In genomic region chr12:92533280-92533890, GRCh38 we compare ENCODE assay signal across 1 cellular context.
TF ChIP-seq lines count a peak whose summit lies in the region.

No MANE protein-coding gene starts in this region.

TF ChIP-seq in GM12878, 131 proteins besides CTCF, POLR2A, EP300 and RAD21 (continued from another document):
- TF ChIP-seq ZNF687 (IDR thresholded peaks at IDR 0.05) (peak; percentile 58), TCF12 (IDR thresholded peaks at IDR 0.05; ENCODE audit: low read depth, low read length) (no peak), SPI1 (IDR thresholded peaks at IDR 0.05; ENCODE audit: borderline replicate concordance, insufficient read depth, low read depth, low read length) (no peak), HCFC1 (IDR thresholded peaks at IDR 0.05; ENCODE audit: low read length) (no peak), HDGF (IDR thresholded peaks at IDR 0.05) (no peak), KAT2A (conservative IDR thresholded peaks at IDR 0.05; ENCODE audit: control insufficient read depth, low read depth, low read length) (no peak), ZBED1 (IDR thresholded peaks at IDR 0.05; ENCODE audit: borderline replicate concordance) (no peak)
- TF ChIP-seq, protein P1, sequence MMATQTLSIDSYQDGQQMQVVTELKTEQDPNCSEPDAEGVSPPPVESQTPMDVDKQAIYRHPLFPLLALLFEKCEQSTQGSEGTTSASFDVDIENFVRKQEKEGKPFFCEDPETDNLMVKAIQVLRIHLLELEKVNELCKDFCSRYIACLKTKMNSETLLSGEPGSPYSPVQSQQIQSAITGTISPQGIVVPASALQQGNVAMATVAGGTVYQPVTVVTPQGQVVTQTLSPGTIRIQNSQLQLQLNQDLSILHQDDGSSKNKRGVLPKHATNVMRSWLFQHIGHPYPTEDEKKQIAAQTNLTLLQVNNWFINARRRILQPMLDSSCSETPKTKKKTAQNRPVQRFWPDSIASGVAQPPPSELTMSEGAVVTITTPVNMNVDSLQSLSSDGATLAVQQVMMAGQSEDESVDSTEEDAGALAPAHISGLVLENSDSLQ (IDR thresholded peaks at IDR 0.05) = no peak
- TF ChIP-seq, protein P2, sequence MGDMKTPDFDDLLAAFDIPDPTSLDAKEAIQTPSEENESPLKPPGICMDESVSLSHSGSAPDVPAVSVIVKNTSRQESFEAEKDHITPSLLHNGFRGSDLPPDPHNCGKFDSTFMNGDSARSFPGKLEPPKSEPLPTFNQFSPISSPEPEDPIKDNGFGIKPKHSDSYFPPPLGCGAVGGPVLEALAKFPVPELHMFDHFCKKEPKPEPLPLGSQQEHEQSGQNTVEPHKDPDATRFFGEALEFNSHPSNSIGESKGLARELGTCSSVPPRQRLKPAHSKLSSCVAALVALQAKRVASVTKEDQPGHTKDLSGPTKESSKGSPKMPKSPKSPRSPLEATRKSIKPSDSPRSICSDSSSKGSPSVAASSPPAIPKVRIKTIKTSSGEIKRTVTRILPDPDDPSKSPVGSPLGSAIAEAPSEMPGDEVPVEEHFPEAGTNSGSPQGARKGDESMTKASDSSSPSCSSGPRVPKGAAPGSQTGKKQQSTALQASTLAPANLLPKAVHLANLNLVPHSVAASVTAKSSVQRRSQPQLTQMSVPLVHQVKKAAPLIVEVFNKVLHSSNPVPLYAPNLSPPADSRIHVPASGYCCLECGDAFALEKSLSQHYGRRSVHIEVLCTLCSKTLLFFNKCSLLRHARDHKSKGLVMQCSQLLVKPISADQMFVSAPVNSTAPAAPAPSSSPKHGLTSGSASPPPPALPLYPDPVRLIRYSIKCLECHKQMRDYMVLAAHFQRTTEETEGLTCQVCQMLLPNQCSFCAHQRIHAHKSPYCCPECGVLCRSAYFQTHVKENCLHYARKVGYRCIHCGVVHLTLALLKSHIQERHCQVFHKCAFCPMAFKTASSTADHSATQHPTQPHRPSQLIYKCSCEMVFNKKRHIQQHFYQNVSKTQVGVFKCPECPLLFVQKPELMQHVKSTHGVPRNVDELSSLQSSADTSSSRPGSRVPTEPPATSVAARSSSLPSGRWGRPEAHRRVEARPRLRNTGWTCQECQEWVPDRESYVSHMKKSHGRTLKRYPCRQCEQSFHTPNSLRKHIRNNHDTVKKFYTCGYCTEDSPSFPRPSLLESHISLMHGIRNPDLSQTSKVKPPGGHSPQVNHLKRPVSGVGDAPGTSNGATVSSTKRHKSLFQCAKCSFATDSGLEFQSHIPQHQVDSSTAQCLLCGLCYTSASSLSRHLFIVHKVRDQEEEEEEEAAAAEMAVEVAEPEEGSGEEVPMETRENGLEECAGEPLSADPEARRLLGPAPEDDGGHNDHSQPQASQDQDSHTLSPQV (IDR thresholded peaks at IDR 0.05) = peak; percentile 32; the same call in 1 of the 2 replicates
- TF ChIP-seq, protein P3, sequence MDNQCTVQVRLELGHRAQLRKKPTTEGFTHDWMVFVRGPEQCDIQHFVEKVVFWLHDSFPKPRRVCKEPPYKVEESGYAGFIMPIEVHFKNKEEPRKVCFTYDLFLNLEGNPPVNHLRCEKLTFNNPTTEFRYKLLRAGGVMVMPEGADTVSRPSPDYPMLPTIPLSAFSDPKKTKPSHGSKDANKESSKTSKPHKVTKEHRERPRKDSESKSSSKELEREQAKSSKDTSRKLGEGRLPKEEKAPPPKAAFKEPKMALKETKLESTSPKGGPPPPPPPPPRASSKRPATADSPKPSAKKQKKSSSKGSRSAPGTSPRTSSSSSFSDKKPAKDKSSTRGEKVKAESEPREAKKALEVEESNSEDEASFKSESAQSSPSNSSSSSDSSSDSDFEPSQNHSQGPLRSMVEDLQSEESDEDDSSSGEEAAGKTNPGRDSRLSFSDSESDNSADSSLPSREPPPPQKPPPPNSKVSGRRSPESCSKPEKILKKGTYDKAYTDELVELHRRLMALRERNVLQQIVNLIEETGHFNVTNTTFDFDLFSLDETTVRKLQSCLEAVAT (IDR thresholded peaks at IDR 0.05) = no peak
